In genomic region chr19:50423279-50424113, GRCh38 we compare ENCODE assay signal across 28 cellular contexts. TPM values are rescaled to one million over a fixed set of nuclear protein-coding genes. Genes with fewer than 3 reads are reported as not detected.
DNase-seq lines count a peak whose midpoint lies in the region; ATAC-seq, FAIRE-seq and TF ChIP-seq lines count a peak whose summit lies in the region.
"Had no signal": no experiment of that assay in that cellular context is flagged by ENCODE, and none has a peak within 500 bp of the region (broad histone marks: within the 10 kb centered on the region; RNA-seq: fewer than 3 reads in every experiment).

No MANE protein-coding gene starts in this region.

- H3K27me3 ChIP-seq in H1 (replicated peaks in 1 of 4; ENCODE audit: control insufficient read depth in 3 of 4, extremely low read depth in 1 of 4, insufficient read depth in 3 of 4, low read length in 3 of 4): peaks cover 0 to 6% (median 2%) of the 10 kb centered on the region in 4 experiments; a peak in 1 of 7 replicates

- H3K36me3 ChIP-seq in H1 (ENCODE audit: control insufficient read depth in 2 of 4, insufficient read depth in 4 of 4, low read length in 3 of 4): no peaks in the 10 kb centered on the region
- H3K36me3 ChIP-seq: left lung, Peyer's patch, right atrium auricular region, transverse colon had no signal

- no peak for TF ChIP-seq RAD21 in H1 (IDR thresholded peaks at IDR 0.05 in 1 of 2, conservative IDR thresholded peaks at IDR 0.05 in 1 of 2; ENCODE audit: low read depth in 2 of 2, low read length in 2 of 2)

- H3K23me2 ChIP-seq in H1 (ENCODE audit: low read depth, low read length): peaks cover 11% of the 10 kb centered on the region; the same call in 1 of the 2 replicates

- TF ChIP-seq EP300 in H1 (IDR thresholded peaks at IDR 0.05; ENCODE audit: borderline replicate concordance in 1 of 2, low read depth in 2 of 2, low read length in 2 of 2): no peak

- H3K9me3 ChIP-seq in H1 (ENCODE audit: insufficient read depth in 2 of 2, low read depth in 1 of 2, low read length in 1 of 2): no peaks in the 10 kb centered on the region
- H3K9me3 ChIP-seq: left lung, Peyer's patch, right atrium auricular region, spleen, transverse colon had no signal

- H4K20me1 ChIP-seq in H1 (replicated peaks in 1 of 2; ENCODE audit: control insufficient read depth in 1 of 2, insufficient read depth in 2 of 2, low read length in 2 of 2): no peaks in the 10 kb centered on the region

- no peak overlapping the region for H3K14ac ChIP-seq in H1 (ENCODE audit: insufficient read length)

- peaks cover 2% of the 10 kb centered on the region; the same call in 1 of the 2 replicates for H3K79me1 ChIP-seq in H1 (ENCODE audit: low read depth, low read length)

- no peak overlapping the region for H3K27ac ChIP-seq in H1 (ENCODE audit: low read depth, low read length)
- H3K27ac ChIP-seq: coronary artery, left lung, parathyroid adenoma, right atrium auricular region, transverse colon had no signal

- 0 out of 2 replicates have a peak overlapping the region, but pooled peaks have one; percentile 53 for H2AK5ac ChIP-seq in H1 (ENCODE audit: low read depth, low read length)

- peak overlapping the region; percentile 39 to 95 (median 82) for H3K27ac Mint-ChIP-seq in IgD-negative memory B cell
- H3K27ac Mint-ChIP-seq in stimulated activated memory B cell treated with anti-CD40 and anti-IgM and Interleukin-4, amounts not matched to agents 10 μg/mL and 1 μg/mL and 100 μg/mL, for 72 hours: peak overlapping the region; percentile 91
- H3K27ac Mint-ChIP-seq in naive thymus-derived CD8-positive, alpha-beta T cell: no peak overlapping the region
- H3K27ac Mint-ChIP-seq: activated T-cell treated with anti-CD3 and anti-CD28 coated beads, Interleukin-2, amount 50 U/mL, for 72 hours had no signal

- no peak overlapping the region for H2BK120ac ChIP-seq in H1 (replicated peaks; ENCODE audit: low read depth, low read length)

- 97% methylated on average over 21 of the region's 22 CpGs; no CpG with 5 or more reads in 1 of the 2 experiments for WGBS in H1 (ENCODE audit: extremely low coverage in 1 of 2, insufficient coverage in 1 of 2, insufficient read length in 1 of 2, insufficient replicate concordance in 2 of 2, low coverage in 1 of 2, low lambda C conversion rate in 2 of 2, missing lambda C conversion rate in 1 of 2), 2 experiments

- peaks cover 18% of the 10 kb centered on the region for H3K36me3 Mint-ChIP-seq in IgD-negative memory B cell
- H3K36me3 Mint-ChIP-seq in stimulated activated memory B cell treated with anti-CD40 and anti-IgM and Interleukin-4, amounts not matched to agents 10 μg/mL and 1 μg/mL and 100 μg/mL, for 72 hours: peaks cover 74% of the 10 kb centered on the region
- H3K36me3 Mint-ChIP-seq in naive thymus-derived CD8-positive, alpha-beta T cell: peaks cover 0 to 4% (median 0%) of the 10 kb centered on the region in 3 donors

- H3K4me2 ChIP-seq in H1 (ENCODE audit: insufficient read depth in 1 of 2, low read depth in 2 of 2, low read length in 2 of 2): no peak overlapping the region

- POLR2A ChIA-PET in H1 (lab: Charles Lee; ENCODE audit: partially characterized antibody): interaction anchor here (0.7 to 3.4 kb wide), 5 partner anchors 13 to 110 kb away, joined by 3 to 15 read pairs (median 3); partner anchors contain the start of gene POLD1
- POLR2A ChIA-PET in naive thymus-derived CD8-positive, alpha-beta T cell (lab: Charles Lee): no interaction called here

- TF ChIP-seq POLR2A in H1 (IDR thresholded peaks at IDR 0.05; ENCODE audit: control extremely low read depth in 1 of 2, low read depth in 2 of 2, low read length in 2 of 2): no peak

- H2AFZ ChIP-seq in H1 (ENCODE audit: low read length): no peak overlapping the region
- H2AFZ ChIP-seq: parathyroid adenoma had no signal

- no peaks in the 10 kb centered on the region for H3K27me3 Mint-ChIP-seq in IgD-negative memory B cell
- H3K27me3 Mint-ChIP-seq in stimulated activated memory B cell treated with anti-CD40 and anti-IgM and Interleukin-4, amounts not matched to agents 10 μg/mL and 1 μg/mL and 100 μg/mL, for 72 hours: no peaks in the 10 kb centered on the region
- H3K27me3 Mint-ChIP-seq in naive thymus-derived CD8-positive, alpha-beta T cell: peaks cover 17 to 52% (median 23%) of the 10 kb centered on the region in 5 donors

- H3K4me1 Mint-ChIP-seq in IgD-negative memory B cell: peaks cover 17 to 28% (median 22%) of the 10 kb centered on the region in 3 donors
- peaks cover 77% of the 10 kb centered on the region for H3K4me1 Mint-ChIP-seq in stimulated activated memory B cell treated with anti-CD40 and anti-IgM and Interleukin-4, amounts not matched to agents 10 μg/mL and 1 μg/mL and 100 μg/mL, for 72 hours
- peaks cover 6 to 29% (median 14%) of the 10 kb centered on the region in 4 donors for H3K4me1 Mint-ChIP-seq in naive thymus-derived CD8-positive, alpha-beta T cell

- ATAC-seq in stimulated activated memory B cell treated with anti-CD40 and anti-IgM and Interleukin-4, amounts not matched to agents 10 μg/mL and 1 μg/mL and 100 μg/mL, for 72 hours: no peak
- ATAC-seq in naive thymus-derived CD8-positive, alpha-beta T cell: no peak
- ATAC-seq: activated T-cell treated with anti-CD3 and anti-CD28 coated beads, Interleukin-2, amount 50 U/mL, for 72 hours; HCT116; left lung had no signal

- no peak overlapping the region for H3K23ac ChIP-seq in H1 (ENCODE audit: insufficient read length)

- H3K4me3 ChIP-seq in H1 (ENCODE audit: extremely low read depth in 1 of 4, insufficient read depth in 2 of 4, low read depth in 3 of 4, low read length in 4 of 4): no peak overlapping the region
- H3K4me3 ChIP-seq: BLaER1 treated with 17β-estradiol and CSF1 and Interleukin-3, amounts not matched to agents 10 nM and 100 nM; coronary artery; left lung; right atrium auricular region; transverse colon had no signal

- H3K9me3 Mint-ChIP-seq in IgD-negative memory B cell: no peaks in the 10 kb centered on the region
- H3K9me3 Mint-ChIP-seq in stimulated activated memory B cell treated with anti-CD40 and anti-IgM and Interleukin-4, amounts not matched to agents 10 μg/mL and 1 μg/mL and 100 μg/mL, for 72 hours: no peaks in the 10 kb centered on the region
- H3K9me3 Mint-ChIP-seq in naive thymus-derived CD8-positive, alpha-beta T cell: peaks cover 0 to 3% (median 0%) of the 10 kb centered on the region in 9 donors
- H3K9me3 Mint-ChIP-seq: neural crest cell had no signal

- H3K79me2 ChIP-seq in H1 (ENCODE audit: control insufficient read depth in 1 of 2, insufficient read depth in 2 of 2, low read length in 2 of 2): no peaks in the 10 kb centered on the region
- H3K79me2 ChIP-seq: parathyroid adenoma had no signal

- no peak for DNase-seq in H1 (ENCODE audit: low read depth in 1 of 2, low spot score in 2 of 2)
- DNase-seq in stimulated activated CD4-positive, alpha-beta T cell treated with anti-CD3 and anti-CD28 coated beads, Interleukin-4, amount 100 ng/mL, for 1 hour: no peak
- no peak for DNase-seq in naive thymus-derived CD8-positive, alpha-beta T cell
- DNase-seq: activated CD4-positive, alpha-beta T cell treated with anti-CD3 and anti-CD28 coated beads, Interleukin-2, amount 50 U/mL, for 4 hours; activated naive CD4-positive, alpha-beta T cell; activated T-cell treated with anti-CD3 and anti-CD28 coated beads, Interleukin-2, amount 50 U/mL, for 72 hours; caudate nucleus; glutamatergic neuron; Kasumi-1; left lung; mesenchymal stem cell; NCI-H1417 treated with DMSO at 0.1 percent for 48 hours; NCI-H2081; SHP77; spleen; T-helper 2 cell; transverse colon had no signal

- CTCF ChIA-PET in H1 (lab: Charles Lee; ENCODE audit: partially characterized antibody): interaction anchor here (1.0 to 2.4 kb wide), 3 partner anchors 8 to 43 kb away, joined by 4 to 9 read pairs (median 7); no protein-coding TSS in a partner anchor

- no peak overlapping the region for H4K91ac ChIP-seq in H1 (replicated peaks; ENCODE audit: insufficient read length, low read length)

- no peak overlapping the region for H2BK12ac ChIP-seq in H1 (ENCODE audit: low read depth, low read length)

- no peak overlapping the region for H3K4ac ChIP-seq in H1 (replicated peaks; ENCODE audit: insufficient read length, low read depth, low read length)

- no peak overlapping the region for H3K56ac ChIP-seq in H1 (replicated peaks; ENCODE audit: insufficient read length, low read depth, low read length)

- H4K5ac ChIP-seq in H1 (ENCODE audit: insufficient read length, low read depth, low read length): no peak overlapping the region

- no peak overlapping the region for H2BK20ac ChIP-seq in H1 (ENCODE audit: low read length)

- H3K9ac ChIP-seq in H1 (replicated peaks in 1 of 4; ENCODE audit: extremely low read depth in 1 of 4, low read depth in 3 of 4, low read length in 3 of 4): no peak overlapping the region
- H3K9ac ChIP-seq: parathyroid adenoma had no signal

- no peak overlapping the region for H4K8ac ChIP-seq in H1 (ENCODE audit: extremely low read depth, insufficient read depth, low read length)

- H3K4me3 Mint-ChIP-seq in IgD-negative memory B cell: peak overlapping the region in 2 of 4 donors; percentile 63 to 82
- H3K4me3 Mint-ChIP-seq in stimulated activated memory B cell treated with anti-CD40 and anti-IgM and Interleukin-4, amounts not matched to agents 10 μg/mL and 1 μg/mL and 100 μg/mL, for 72 hours: no peak overlapping the region
- H3K4me3 Mint-ChIP-seq in naive thymus-derived CD8-positive, alpha-beta T cell: no peak overlapping the region
- H3K4me3 Mint-ChIP-seq: activated T-cell treated with anti-CD3 and anti-CD28 coated beads, Interleukin-2, amount 50 U/mL, for 72 hours; neural crest cell had no signal

- no peak for FAIRE-seq in H1 (lab: Jason Lieb, UNC)

- no peak overlapping the region for H2BK15ac ChIP-seq in H1 (ENCODE audit: low read length)

- H2BK5ac ChIP-seq in H1 (ENCODE audit: low read depth, low read length): no peak overlapping the region

- peaks cover 0 to 15% (median 11%) of the 10 kb centered on the region in 4 experiments; a peak in 6 of 7 replicates for H3K4me1 ChIP-seq in H1 (replicated peaks in 1 of 4; ENCODE audit: control insufficient read depth in 3 of 4, insufficient read depth in 4 of 4, low read length in 3 of 4)

- H3K18ac ChIP-seq in H1 (ENCODE audit: extremely low read depth, low read length): no peak overlapping the region

- no peak for TF ChIP-seq CTCF in H1 (IDR thresholded peaks at IDR 0.05; ENCODE audit: control extremely low read depth in 1 of 3, insufficient read depth in 1 of 3, low read depth in 1 of 3, low read length in 3 of 3)

RNA-seq across cellular contexts. Expression of gene SPIB, which starts 4.8 kb away (rescaled TPM):
- polyA plus RNA-seq in IgD-negative memory B cell (403 TPM), H1 (2011; rRNA removed) (11.8 and 17.4 TPM in 2 replicates)
- total RNA-seq in H1 (2021; fragmentation: NEBNext Ultra II Directional; extraction: Animal tissue kit (Norgen Biotek cat#: 25700)): 9.6 and 11.1 TPM in 2 replicates
- polyA plus RNA-seq in H1 (2011; cell fraction: cytosol; rRNA removed): 6.7 TPM
- polyA plus RNA-seq in H1 (2011; cell fraction: nucleus; rRNA removed): 11.2 TPM
- 6.5 to 13.3 TPM (median 10.4 TPM) in 4 replicates for polyA plus RNA-seq in H1 (2012, experiment 1 of 2)
- 7.3 TPM for polyA plus RNA-seq in H1 (2012, experiment 2 of 2)
- polyA plus RNA-seq in H1 (2013, experiment 1 of 2): 13.0 TPM
- polyA plus RNA-seq in H1 (2013, experiment 2 of 2): 14.7 TPM
- 3.5 and 5.2 TPM in 2 replicates for polyA minus RNA-seq in H1 (2011; rRNA and poly(A)+ RNA removed)
- polyA minus RNA-seq in H1 (2011; cell fraction: cytosol; rRNA and poly(A)+ RNA removed): 3.7 TPM
- polyA minus RNA-seq in H1 (2011; cell fraction: nucleus; rRNA and poly(A)+ RNA removed): 2.6 TPM
- 1 to 10 TPM; 4.5 to 5.6 TPM for total RNA-seq in naive thymus-derived CD8-positive, alpha-beta T cell
- polyA plus RNA-seq in naive thymus-derived CD8-positive, alpha-beta T cell: under 1 TPM in 2 of 3 donors, not detected in 1; 0.10 to 0.32 TPM
- total RNA-seq: fibroblast of villous mesenchyme, neural crest cell, right atrium auricular region had no signal
- polyA plus RNA-seq: AG04450 had no signal

RNA-seq across cellular contexts. Expression of gene MYBPC2, which starts 9.2 kb away (rescaled TPM):
- polyA plus RNA-seq in IgD-negative memory B cell (1.3 TPM), H1 (2011; rRNA removed) (1.8 and 2.7 TPM in 2 replicates)
- total RNA-seq in H1 (2021; fragmentation: NEBNext Ultra II Directional; extraction: Animal tissue kit (Norgen Biotek cat#: 25700)): 3.1 and 4.1 TPM in 2 replicates
- 3.3 TPM for polyA plus RNA-seq in H1 (2011; cell fraction: cytosol; rRNA removed)
- 8.8 TPM for polyA plus RNA-seq in H1 (2011; cell fraction: nucleus; rRNA removed)
- polyA plus RNA-seq in H1 (2012, experiment 1 of 2): 1.9 to 7.3 TPM (median 5.3 TPM) in 4 replicates
- polyA plus RNA-seq in H1 (2012, experiment 2 of 2): 1.5 TPM
- 2.8 TPM for polyA plus RNA-seq in H1 (2013, experiment 1 of 2)
- polyA plus RNA-seq in H1 (2013, experiment 2 of 2): 3.1 TPM
- polyA minus RNA-seq in H1 (2011; rRNA and poly(A)+ RNA removed): 2.0 and 2.5 TPM in 2 replicates
- polyA minus RNA-seq in H1 (2011; cell fraction: cytosol; rRNA and poly(A)+ RNA removed): 1.3 TPM
- polyA minus RNA-seq in H1 (2011; cell fraction: nucleus; rRNA and poly(A)+ RNA removed): 2.8 TPM
- not detected for total RNA-seq in naive thymus-derived CD8-positive, alpha-beta T cell
- polyA plus RNA-seq in naive thymus-derived CD8-positive, alpha-beta T cell: not detected
- total RNA-seq: fibroblast of villous mesenchyme, neural crest cell, Peyer's patch, right atrium auricular region had no signal
- polyA plus RNA-seq: AG04450 had no signal

RNA-seq across cellular contexts. Expression of gene POLD1, which starts 39.3 kb away (rescaled TPM):
- 32.8 TPM for polyA plus RNA-seq in IgD-negative memory B cell
- 141 and 149 TPM in 2 replicates for total RNA-seq in H1 (2021; fragmentation: NEBNext Ultra II Directional; extraction: Animal tissue kit (Norgen Biotek cat#: 25700))
- 142 and 191 TPM in 2 replicates for polyA plus RNA-seq in H1 (2011; rRNA removed)
- 136 TPM for polyA plus RNA-seq in H1 (2011; cell fraction: cytosol; rRNA removed)
- polyA plus RNA-seq in H1 (2011; cell fraction: nucleus; rRNA removed): 435 TPM
- 86.1 to 170 TPM (median 149 TPM) in 4 replicates for polyA plus RNA-seq in H1 (2012, experiment 1 of 2)
- polyA plus RNA-seq in H1 (2012, experiment 2 of 2): 109 TPM
- polyA plus RNA-seq in H1 (2013, experiment 1 of 2): 81.0 TPM
- polyA plus RNA-seq in H1 (2013, experiment 2 of 2): 72.1 TPM
- 57.8 and 65.0 TPM in 2 replicates for polyA minus RNA-seq in H1 (2011; rRNA and poly(A)+ RNA removed)
- 137 TPM for polyA minus RNA-seq in H1 (2011; cell fraction: cytosol; rRNA and poly(A)+ RNA removed)
- polyA minus RNA-seq in H1 (2011; cell fraction: nucleus; rRNA and poly(A)+ RNA removed): 137 TPM
- total RNA-seq in naive thymus-derived CD8-positive, alpha-beta T cell: 10 to 100 TPM; 38.4 to 40.8 TPM
- polyA plus RNA-seq in naive thymus-derived CD8-positive, alpha-beta T cell: 10 to 100 TPM; 26.0 to 34.4 (median 33.8) TPM

RNA-seq across cellular contexts. Expression of gene NR1H2, which starts 47.2 kb away (rescaled TPM):
- 130 TPM for polyA plus RNA-seq in IgD-negative memory B cell
- 40.3 and 41.4 TPM in 2 replicates for total RNA-seq in H1 (2021; fragmentation: NEBNext Ultra II Directional; extraction: Animal tissue kit (Norgen Biotek cat#: 25700))
- 47.5 and 61.5 TPM in 2 replicates for polyA plus RNA-seq in H1 (2011; rRNA removed)
- 43.0 TPM for polyA plus RNA-seq in H1 (2011; cell fraction: cytosol; rRNA removed)
- polyA plus RNA-seq in H1 (2011; cell fraction: nucleus; rRNA removed): 70.3 TPM
- polyA plus RNA-seq in H1 (2012, experiment 1 of 2): 22.3 to 39.2 TPM (median 34.3 TPM) in 4 replicates
- 33.5 TPM for polyA plus RNA-seq in H1 (2012, experiment 2 of 2)
- 19.2 TPM for polyA plus RNA-seq in H1 (2013, experiment 1 of 2)
- 18.0 TPM for polyA plus RNA-seq in H1 (2013, experiment 2 of 2)
- polyA minus RNA-seq in H1 (2011; rRNA and poly(A)+ RNA removed): 20.3 and 22.8 TPM in 2 replicates
- 21.5 TPM for polyA minus RNA-seq in H1 (2011; cell fraction: cytosol; rRNA and poly(A)+ RNA removed)
- 25.5 TPM for polyA minus RNA-seq in H1 (2011; cell fraction: nucleus; rRNA and poly(A)+ RNA removed)
- total RNA-seq in naive thymus-derived CD8-positive, alpha-beta T cell: 100 to 1,000 TPM; 106 to 107 TPM
- polyA plus RNA-seq in naive thymus-derived CD8-positive, alpha-beta T cell: 100 to 1,000 TPM in 1 of 3 donors, 10 to 100 TPM in 2; 69.6 to 100 (median 86.7) TPM

RNA-seq across cellular contexts. Expression of gene EMC10, which starts 52.8 kb away (rescaled TPM):
- polyA plus RNA-seq in IgD-negative memory B cell (8.7 TPM), H1 (2011; rRNA removed) (77.6 and 107 TPM in 2 replicates)
- total RNA-seq in H1 (2021; fragmentation: NEBNext Ultra II Directional; extraction: Animal tissue kit (Norgen Biotek cat#: 25700)): 103 and 105 TPM in 2 replicates
- 75.9 TPM for polyA plus RNA-seq in H1 (2011; cell fraction: cytosol; rRNA removed)
- 70.6 TPM for polyA plus RNA-seq in H1 (2011; cell fraction: nucleus; rRNA removed)
- 56.1 to 88.6 TPM (median 80.3 TPM) in 4 replicates for polyA plus RNA-seq in H1 (2012, experiment 1 of 2)
- polyA plus RNA-seq in H1 (2012, experiment 2 of 2): 93.7 TPM
- polyA plus RNA-seq in H1 (2013, experiment 1 of 2): 103 TPM
- 124 TPM for polyA plus RNA-seq in H1 (2013, experiment 2 of 2)
- 12.5 and 15.9 TPM in 2 replicates for polyA minus RNA-seq in H1 (2011; rRNA and poly(A)+ RNA removed)
- polyA minus RNA-seq in H1 (2011; cell fraction: cytosol; rRNA and poly(A)+ RNA removed): 45.6 TPM
- polyA minus RNA-seq in H1 (2011; cell fraction: nucleus; rRNA and poly(A)+ RNA removed): 21.1 TPM
- 10 to 100 TPM; 83.5 to 84.4 TPM for total RNA-seq in naive thymus-derived CD8-positive, alpha-beta T cell
- 10 to 100 TPM in 1 of 3 donors, 1 to 10 TPM in 2; 8.3 to 11.2 (median 9.6) TPM for polyA plus RNA-seq in naive thymus-derived CD8-positive, alpha-beta T cell

Comparison
In these comparisons a context has a peak if more than half of its experiments do, and no peak if none do; other contexts are left out.
1. H3K27ac Mint-ChIP-seq: peak in IgD-negative memory B cell (3 of 3) and stimulated activated memory B cell treated with anti-CD40 and anti-IgM and Interleukin-4, amounts not matched to agents 10 μg/mL and 1 μg/mL and 100 μg/mL, for 72 hours (single experiment); none in naive thymus-derived CD8-positive, alpha-beta T cell (0 of 10).
2. RNA of gene SPIB, which starts 4.8 kb away (polyA plus RNA-seq): 403 TPM in IgD-negative memory B cell (single experiment); 6.5 to 17.4 TPM in H1 and 0.10 to 0.32 TPM in naive thymus-derived CD8-positive, alpha-beta T cell; every median in the first group is over 10 times any median in the second.